In genomic region chr3:50602675-50603191, GRCh38 we compare ENCODE assay signal across 10 cellular contexts. TPM values are rescaled to one million over a fixed set of nuclear protein-coding genes. Genes with fewer than 3 reads are reported as not detected.
DNase-seq lines count a peak whose midpoint lies in the region; ATAC-seq, FAIRE-seq and TF ChIP-seq lines count a peak whose summit lies in the region.
"Had no signal": no experiment of that assay in that cellular context is flagged by ENCODE, and none has a peak within 500 bp of the region (broad histone marks: within the 10 kb centered on the region; RNA-seq: fewer than 3 reads in every experiment).

No MANE protein-coding gene starts in this region.

- ATAC-seq in central memory CD8-positive, alpha-beta T cell (replicated peaks; ENCODE audit: extremely low read depth, poor library complexity, severe bottlenecking) = no peak
- no peak for ATAC-seq in HG03442 (IDR thresholded peaks at IDR 0.05; ENCODE audit: unreplicated experiment)
- ATAC-seq: WTC11 had no signal

- no peak for FAIRE-seq in D721Med (lab: Jason Lieb, UNC)
- FAIRE-seq: endothelial cell of umbilical vein had no signal

- H3K4me1 Mint-ChIP-seq in activated naive CD4-positive, alpha-beta T cell treated with anti-CD3 and anti-CD28 coated beads, Interleukin-2, amount 50 U/mL, for 24 hours = peaks cover 94% of the 10 kb centered on the region
- peaks cover 85% of the 10 kb centered on the region for H3K4me1 Mint-ChIP-seq in central memory CD8-positive, alpha-beta T cell
- H3K4me1 Mint-ChIP-seq: WTC11 had no signal

- peak overlapping the region; percentile 79 for H3K4me3 Mint-ChIP-seq in activated naive CD4-positive, alpha-beta T cell treated with anti-CD3 and anti-CD28 coated beads, Interleukin-2, amount 50 U/mL, for 24 hours
- peak overlapping the region; percentile 97 for H3K4me3 Mint-ChIP-seq in central memory CD8-positive, alpha-beta T cell
- H3K4me3 Mint-ChIP-seq: WTC11 had no signal

- no peaks in the 10 kb centered on the region for H3K9me3 ChIP-seq in muscle layer of duodenum (ENCODE audit: control insufficient read depth in 1 of 2, low read length in 2 of 2)

- no peak for DNase-seq in activated naive CD4-positive, alpha-beta T cell treated with Interleukin-2 at 50 U/mL for 16 hours
- DNase-seq in central memory CD8-positive, alpha-beta T cell (ENCODE audit: low spot score in 2 of 2) = no peak
- DNase-seq in ureter (ENCODE audit: low spot score) = peak; percentile 74
- DNase-seq in mesenteric fat pad (ENCODE audit: low spot score) = no peak
- no peak for DNase-seq in D721Med (ENCODE audit: insufficient read length, low spot score)

- no peaks in the 10 kb centered on the region for H3K9me3 Mint-ChIP-seq in activated naive CD4-positive, alpha-beta T cell treated with anti-CD3 and anti-CD28 coated beads, Interleukin-2, amount 50 U/mL, for 24 hours
- no peaks in the 10 kb centered on the region for H3K9me3 Mint-ChIP-seq in central memory CD8-positive, alpha-beta T cell
- H3K9me3 Mint-ChIP-seq: WTC11 had no signal

- H3K27me3 Mint-ChIP-seq in activated naive CD4-positive, alpha-beta T cell treated with anti-CD3 and anti-CD28 coated beads, Interleukin-2, amount 50 U/mL, for 24 hours = no peaks in the 10 kb centered on the region
- H3K27me3 Mint-ChIP-seq in central memory CD8-positive, alpha-beta T cell = no peaks in the 10 kb centered on the region

- H3K36me3 Mint-ChIP-seq in activated naive CD4-positive, alpha-beta T cell treated with anti-CD3 and anti-CD28 coated beads, Interleukin-2, amount 50 U/mL, for 24 hours = peaks cover 17% of the 10 kb centered on the region
- peaks cover 37% of the 10 kb centered on the region for H3K36me3 Mint-ChIP-seq in central memory CD8-positive, alpha-beta T cell (ENCODE audit: insufficient read depth)
- H3K36me3 Mint-ChIP-seq: WTC11 had no signal

- H3K36me3 ChIP-seq in muscle layer of duodenum (ENCODE audit: control insufficient read depth in 1 of 2, insufficient read depth in 2 of 2, low read length in 2 of 2) = peaks cover 24 to 25% of the 10 kb centered on the region in 2 donors

- no peak overlapping the region for H3K4me3 ChIP-seq in muscle layer of duodenum (ENCODE audit: low read depth in 1 of 2, low read length in 2 of 2)

- TF ChIP-seq CTCF in D721Med (IDR thresholded peaks at IDR 0.05; ENCODE audit: insufficient read depth, missing control alignments) = no peak

- H3K27me3 ChIP-seq in muscle layer of duodenum (ENCODE audit: low read depth, low read length) = no peaks in the 10 kb centered on the region

- H3K27ac Mint-ChIP-seq in activated naive CD4-positive, alpha-beta T cell treated with anti-CD3 and anti-CD28 coated beads, Interleukin-2, amount 50 U/mL, for 24 hours = peak overlapping the region; percentile 97
- peak overlapping the region; percentile 98 for H3K27ac Mint-ChIP-seq in central memory CD8-positive, alpha-beta T cell (ENCODE audit: low read depth)
- H3K27ac Mint-ChIP-seq: WTC11 had no signal

- H3K27ac ChIP-seq in muscle layer of duodenum (ENCODE audit: low read length) = peak overlapping the region; percentile 97

- H3K4me1 ChIP-seq in muscle layer of duodenum (ENCODE audit: control insufficient read depth in 1 of 2, insufficient read depth in 2 of 2, low read length in 2 of 2) = peaks cover 34 to 36% of the 10 kb centered on the region in 2 donors

RNA-seq across cellular contexts. Expression of gene CISH, which starts 8.8 kb away (rescaled TPM):
- 15.0 TPM for total RNA-seq in ureter
- 56.2 TPM for total RNA-seq in mesenteric fat pad

RNA-seq across cellular contexts. Expression of gene MAPKAPK3, which starts 14.2 kb away (rescaled TPM):
- 34.8 TPM for total RNA-seq in ureter
- 44.7 TPM for total RNA-seq in mesenteric fat pad

RNA-seq across cellular contexts. Expression of gene HEMK1, which starts 33.4 kb away (rescaled TPM):
- total RNA-seq in ureter (34.4 TPM), mesenteric fat pad (15.5 TPM)

RNA-seq across cellular contexts. Expression of gene C3orf18, which starts 35.2 kb away (rescaled TPM):
- total RNA-seq in ureter = 8.0 TPM
- 8.9 TPM for total RNA-seq in mesenteric fat pad
